In the genomic region with DNA sequence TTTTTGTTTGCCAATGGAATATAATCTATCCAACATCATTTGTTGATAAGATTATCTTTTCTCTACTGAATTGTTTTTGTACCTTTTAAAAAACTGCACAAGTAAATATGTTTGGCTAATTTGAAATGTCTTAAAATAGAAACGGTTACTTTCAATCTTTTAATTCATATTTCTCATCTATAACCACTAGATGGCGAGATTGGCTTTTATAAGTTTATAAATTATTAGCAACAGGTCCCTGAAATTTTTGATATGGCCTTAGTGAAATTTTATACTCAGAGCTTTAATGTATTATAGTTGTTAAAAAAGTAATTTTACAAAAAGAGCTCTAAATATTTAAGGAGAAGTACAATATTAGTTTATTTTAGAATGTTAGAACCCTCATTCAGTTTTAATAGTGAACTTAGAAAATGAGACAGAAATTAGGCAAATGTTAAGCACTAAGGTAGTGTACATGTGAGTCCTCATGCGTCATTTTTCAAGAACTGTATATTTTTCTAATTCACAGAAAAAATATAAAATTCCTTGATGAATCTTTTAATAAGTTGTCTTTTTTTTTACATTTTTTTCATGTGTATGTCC, we compare ENCODE assay signal across 8 cellular contexts.
DNase-seq lines count a peak whose midpoint lies in the region; ATAC-seq, FAIRE-seq and TF ChIP-seq lines count a peak whose summit lies in the region.

No MANE protein-coding gene starts in this region.

- H3K27ac Mint-ChIP-seq in type B pancreatic cell, result no peak overlapping the region

- no peaks in the 10 kb centered on the region for H4K20me1 ChIP-seq in KMS-11 (ENCODE audit: insufficient read depth)

- H3K27me3 Mint-ChIP-seq in type B pancreatic cell, result no peaks in the 10 kb centered on the region

- TF ChIP-seq CTCF in C4-2B (conservative IDR thresholded peaks at IDR 0.05) (peak; percentile 59), KMS-11 (conservative IDR thresholded peaks at IDR 0.05; ENCODE audit: low read depth, low read length) (peak; percentile 75), RWPE2 (IDR thresholded peaks at IDR 0.05; ENCODE audit: poor library complexity, severe bottlenecking) (peak; percentile 75), fibroblast of pulmonary artery (IDR thresholded peaks at IDR 0.05; ENCODE audit: low read length, missing control alignments) (peak; percentile 22), type B pancreatic cell (conservative IDR thresholded peaks at IDR 0.05) (peak; percentile 83)

- ATAC-seq in RWPE2 (ENCODE audit: low read depth), result no peak
- ATAC-seq in GM19351 (IDR thresholded peaks at IDR 0.05; ENCODE audit: unreplicated experiment), result no peak

- peak overlapping the region; percentile 23; the same call in 1 of the 2 replicates for H2AFZ ChIP-seq in KMS-11 (ENCODE audit: low read depth)

- H3K4me2 ChIP-seq in KMS-11, result 0 out of 2 replicates have a peak overlapping the region, but pooled peaks have one; percentile 12

- no peaks in the 10 kb centered on the region for H3K36me3 Mint-ChIP-seq in type B pancreatic cell

- no peaks in the 10 kb centered on the region for H3K4me1 Mint-ChIP-seq in type B pancreatic cell (ENCODE audit: unreplicated experiment)

- FAIRE-seq in urothelium cell line (lab: Jason Lieb, UNC), result no peak

- no peak overlapping the region for H3K9ac ChIP-seq in KMS-11

- H3K79me2 ChIP-seq in KMS-11 (ENCODE audit: insufficient read depth, low read depth), result no peaks in the 10 kb centered on the region

- no peak for DNase-seq in RWPE2 (ENCODE audit: low spot score)
- peak; percentile 55 for DNase-seq in fibroblast of pulmonary artery (ENCODE audit: low read depth)
- no peak for DNase-seq in type B pancreatic cell (ENCODE audit: extremely low spot score, unreplicated experiment)
- DNase-seq in urothelium cell line (ENCODE audit: low spot score), result no peak
- no peak for DNase-seq in stimulated activated naive CD4-positive, alpha-beta T cell treated with Interleukin-2 at 50 U/mL for 16 hours (lab: John Stamatoyannopoulos, UW)

- peaks cover 1% of the 10 kb centered on the region for H3K9me3 Mint-ChIP-seq in type B pancreatic cell

- H3K4me3 Mint-ChIP-seq in type B pancreatic cell, result no peak overlapping the region

- H3K9me3 ChIP-seq in RWPE2 (ENCODE audit: severe bottlenecking), result no peaks in the 10 kb centered on the region

- no peak overlapping the region for H3K4me3 ChIP-seq in KMS-11 (IDR thresholded peaks at IDR 0.05; ENCODE audit: insufficient read depth, low read depth, low read length)
- no peak overlapping the region for H3K4me3 ChIP-seq in RWPE2 (ENCODE audit: severe bottlenecking)
- H3K4me3 ChIP-seq in fibroblast of pulmonary artery (replicated peaks; ENCODE audit: low read depth, low read length), result no peak overlapping the region

- H3K4me1 ChIP-seq in KMS-11 (ENCODE audit: low read depth, poor library complexity, severe bottlenecking) (peaks cover 5% of the 10 kb centered on the region), RWPE2 (ENCODE audit: insufficient read depth, poor library complexity, severe bottlenecking) (no peaks in the 10 kb centered on the region)

- H3K27ac ChIP-seq in C4-2B (no peak overlapping the region), KMS-11 (no peak overlapping the region), RWPE2 (ENCODE audit: poor library complexity, severe bottlenecking) (no peak overlapping the region)

- no peaks in the 10 kb centered on the region for H3K36me3 ChIP-seq in KMS-11 (ENCODE audit: insufficient read depth)
- H3K36me3 ChIP-seq in RWPE2 (ENCODE audit: low read depth), result no peaks in the 10 kb centered on the region

- H3K27me3 ChIP-seq in KMS-11 (ENCODE audit: insufficient read depth, low read depth) (no peaks in the 10 kb centered on the region), RWPE2 (ENCODE audit: insufficient read depth, poor library complexity, severe bottlenecking) (no peaks in the 10 kb centered on the region)

Comparison
In these comparisons a context has a peak if more than half of its experiments do, and no peak if none do; other contexts are left out.
1. CTCF ChIP-seq: peak in every context shown above with its lines; median percentile 83 in type B pancreatic cell; 75 in KMS-11; 75 in RWPE2; 59 in C4-2B; 22 in fibroblast of pulmonary artery.